In genomic region chr12:6452908-6453630, GRCh38 we compare ENCODE assay signal across 1 cellular context.
TF ChIP-seq lines count a peak whose summit lies in the region.

No MANE protein-coding gene starts in this region.

TF ChIP-seq in endothelial cell of umbilical vein, 7 proteins besides CTCF, POLR2A, EP300 and RAD21:
- TF ChIP-seq MAX (IDR thresholded peaks at IDR 0.05; ENCODE audit: insufficient read depth, insufficient read length), result no peak
- TF ChIP-seq FOS (IDR thresholded peaks at IDR 0.05; ENCODE audit: borderline replicate concordance, insufficient read depth, low read length), result no peak
- peak; percentile 29 for TF ChIP-seq POLR2AphosphoS5 (IDR thresholded peaks at IDR 0.05; ENCODE audit: insufficient read depth, low read depth, low read length)
- no peak for TF ChIP-seq GATA2 (IDR thresholded peaks at IDR 0.05; ENCODE audit: insufficient read depth, insufficient read length, low read depth, low read length)
- no peak for TF ChIP-seq JUN (IDR thresholded peaks at IDR 0.05; ENCODE audit: borderline replicate concordance, insufficient read depth, insufficient read length, low read depth)
TF ChIP-seq in endothelial cell of umbilical vein: peak in this region for 1.
